ENCODE assay signal across 3 cellular contexts in the genomic region with DNA sequence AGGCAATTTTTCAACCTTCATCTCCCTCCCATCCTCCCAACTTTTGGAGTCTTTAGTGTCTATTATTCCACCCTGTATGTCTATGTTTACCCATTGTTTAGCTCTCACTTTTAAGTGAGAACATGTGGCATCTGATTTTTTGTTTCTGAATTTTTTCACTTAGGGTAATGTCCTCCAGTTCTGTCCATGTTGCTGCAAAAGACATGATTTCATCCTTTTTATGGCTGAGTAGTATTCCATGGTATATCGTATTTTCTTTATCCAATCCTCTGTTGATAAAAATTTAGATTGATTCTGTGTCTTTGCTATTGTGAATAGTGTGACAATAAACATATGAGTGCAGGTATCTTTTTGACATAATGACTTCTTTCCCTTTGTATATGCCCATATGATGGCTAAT.
TF ChIP-seq lines count a peak whose summit lies in the region.

No MANE protein-coding gene starts in this region.

TF ChIP-seq in SK-N-SH treated with all-trans-retinoic acid at 6 μM for 48 hours, 23 proteins besides CTCF, POLR2A, EP300 and RAD21 (continued from another document):
- TF ChIP-seq, protein P1, sequence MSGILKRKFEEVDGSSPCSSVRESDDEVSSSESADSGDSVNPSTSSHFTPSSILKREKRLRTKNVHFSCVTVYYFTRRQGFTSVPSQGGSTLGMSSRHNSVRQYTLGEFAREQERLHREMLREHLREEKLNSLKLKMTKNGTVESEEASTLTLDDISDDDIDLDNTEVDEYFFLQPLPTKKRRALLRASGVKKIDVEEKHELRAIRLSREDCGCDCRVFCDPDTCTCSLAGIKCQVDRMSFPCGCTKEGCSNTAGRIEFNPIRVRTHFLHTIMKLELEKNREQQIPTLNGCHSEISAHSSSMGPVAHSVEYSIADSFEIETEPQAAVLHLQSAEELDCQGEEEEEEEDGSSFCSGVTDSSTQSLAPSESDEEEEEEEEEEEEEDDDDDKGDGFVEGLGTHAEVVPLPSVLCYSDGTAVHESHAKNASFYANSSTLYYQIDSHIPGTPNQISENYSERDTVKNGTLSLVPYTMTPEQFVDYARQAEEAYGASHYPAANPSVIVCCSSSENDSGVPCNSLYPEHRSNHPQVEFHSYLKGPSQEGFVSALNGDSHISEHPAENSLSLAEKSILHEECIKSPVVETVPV (CRISPR knock-in tag; IDR thresholded peaks at IDR 0.05) = no peak

TF ChIP-seq in SK-N-SH, 30 proteins besides CTCF, POLR2A, EP300 and RAD21 (continued from another document):
- TF ChIP-seq, protein P2, sequence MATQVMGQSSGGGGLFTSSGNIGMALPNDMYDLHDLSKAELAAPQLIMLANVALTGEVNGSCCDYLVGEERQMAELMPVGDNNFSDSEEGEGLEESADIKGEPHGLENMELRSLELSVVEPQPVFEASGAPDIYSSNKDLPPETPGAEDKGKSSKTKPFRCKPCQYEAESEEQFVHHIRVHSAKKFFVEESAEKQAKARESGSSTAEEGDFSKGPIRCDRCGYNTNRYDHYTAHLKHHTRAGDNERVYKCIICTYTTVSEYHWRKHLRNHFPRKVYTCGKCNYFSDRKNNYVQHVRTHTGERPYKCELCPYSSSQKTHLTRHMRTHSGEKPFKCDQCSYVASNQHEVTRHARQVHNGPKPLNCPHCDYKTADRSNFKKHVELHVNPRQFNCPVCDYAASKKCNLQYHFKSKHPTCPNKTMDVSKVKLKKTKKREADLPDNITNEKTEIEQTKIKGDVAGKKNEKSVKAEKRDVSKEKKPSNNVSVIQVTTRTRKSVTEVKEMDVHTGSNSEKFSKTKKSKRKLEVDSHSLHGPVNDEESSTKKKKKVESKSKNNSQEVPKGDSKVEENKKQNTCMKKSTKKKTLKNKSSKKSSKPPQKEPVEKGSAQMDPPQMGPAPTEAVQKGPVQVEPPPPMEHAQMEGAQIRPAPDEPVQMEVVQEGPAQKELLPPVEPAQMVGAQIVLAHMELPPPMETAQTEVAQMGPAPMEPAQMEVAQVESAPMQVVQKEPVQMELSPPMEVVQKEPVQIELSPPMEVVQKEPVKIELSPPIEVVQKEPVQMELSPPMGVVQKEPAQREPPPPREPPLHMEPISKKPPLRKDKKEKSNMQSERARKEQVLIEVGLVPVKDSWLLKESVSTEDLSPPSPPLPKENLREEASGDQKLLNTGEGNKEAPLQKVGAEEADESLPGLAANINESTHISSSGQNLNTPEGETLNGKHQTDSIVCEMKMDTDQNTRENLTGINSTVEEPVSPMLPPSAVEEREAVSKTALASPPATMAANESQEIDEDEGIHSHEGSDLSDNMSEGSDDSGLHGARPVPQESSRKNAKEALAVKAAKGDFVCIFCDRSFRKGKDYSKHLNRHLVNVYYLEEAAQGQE (IDR thresholded peaks at IDR 0.05; ENCODE audit: low read depth, low read length) = no peak
- TF ChIP-seq, protein P3, sequence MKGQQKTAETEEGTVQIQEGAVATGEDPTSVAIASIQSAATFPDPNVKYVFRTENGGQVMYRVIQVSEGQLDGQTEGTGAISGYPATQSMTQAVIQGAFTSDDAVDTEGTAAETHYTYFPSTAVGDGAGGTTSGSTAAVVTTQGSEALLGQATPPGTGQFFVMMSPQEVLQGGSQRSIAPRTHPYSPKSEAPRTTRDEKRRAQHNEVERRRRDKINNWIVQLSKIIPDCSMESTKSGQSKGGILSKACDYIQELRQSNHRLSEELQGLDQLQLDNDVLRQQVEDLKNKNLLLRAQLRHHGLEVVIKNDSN (IDR thresholded peaks at IDR 0.05; ENCODE audit: borderline replicate concordance, low read depth) = no peak

TF ChIP-seq in HEK293, 187 proteins besides CTCF, POLR2A, EP300 and RAD21 (continued from another document):
- TF ChIP-seq, protein P4, sequence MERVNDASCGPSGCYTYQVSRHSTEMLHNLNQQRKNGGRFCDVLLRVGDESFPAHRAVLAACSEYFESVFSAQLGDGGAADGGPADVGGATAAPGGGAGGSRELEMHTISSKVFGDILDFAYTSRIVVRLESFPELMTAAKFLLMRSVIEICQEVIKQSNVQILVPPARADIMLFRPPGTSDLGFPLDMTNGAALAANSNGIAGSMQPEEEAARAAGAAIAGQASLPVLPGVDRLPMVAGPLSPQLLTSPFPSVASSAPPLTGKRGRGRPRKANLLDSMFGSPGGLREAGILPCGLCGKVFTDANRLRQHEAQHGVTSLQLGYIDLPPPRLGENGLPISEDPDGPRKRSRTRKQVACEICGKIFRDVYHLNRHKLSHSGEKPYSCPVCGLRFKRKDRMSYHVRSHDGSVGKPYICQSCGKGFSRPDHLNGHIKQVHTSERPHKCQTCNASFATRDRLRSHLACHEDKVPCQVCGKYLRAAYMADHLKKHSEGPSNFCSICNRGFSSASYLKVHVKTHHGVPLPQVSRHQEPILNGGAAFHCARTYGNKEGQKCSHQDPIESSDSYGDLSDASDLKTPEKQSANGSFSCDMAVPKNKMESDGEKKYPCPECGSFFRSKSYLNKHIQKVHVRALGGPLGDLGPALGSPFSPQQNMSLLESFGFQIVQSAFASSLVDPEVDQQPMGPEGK (tag by site-specific recombination; IDR thresholded peaks at IDR 0.05) = no peak
